ENCODE assay signal across 8 cellular contexts in genomic region chr2:226800941-226801784, GRCh38. TPM values are rescaled to one million over a fixed set of nuclear protein-coding genes. Genes with fewer than 3 reads are reported as not detected.
DNase-seq lines count a peak whose midpoint lies in the region; ATAC-seq and TF ChIP-seq lines count a peak whose summit lies in the region.

No MANE protein-coding gene starts in this region.

- no peaks in the 10 kb centered on the region for H3K27me3 ChIP-seq in ACC112 (ENCODE audit: insufficient read depth, low read length)

- no peaks in the 10 kb centered on the region for H3K9me3 ChIP-seq in mucosa of descending colon

- peaks cover 33% of the 10 kb centered on the region for H3K79me2 ChIP-seq in ACC112 (ENCODE audit: control insufficient read depth, insufficient read depth, low read length, unreplicated experiment)

- H3K27ac ChIP-seq in ACC112 (ENCODE audit: low read depth, low read length) = peak overlapping the region; percentile 55; the same call in 1 of the 2 replicates

- peak; percentile 65 to 91 for DNase-seq in NCI-H526 (lab: John Stamatoyannopoulos, UW)
- DNase-seq in activated T-cell treated with anti-CD3 and anti-CD28 coated beads for 1 hour (ENCODE audit: low read depth) = peak; percentile 65
- DNase-seq in epithelial cell of esophagus (ENCODE audit: low read depth) = peak; percentile 80
- peak; percentile 89 to 92 (median 89) for DNase-seq in mucosa of descending colon
- peak; percentile 68 to 90 for DNase-seq in stimulated activated effector memory CD8-positive, alpha-beta T cell treated with anti-CD3 and anti-CD28 coated beads, Interleukin-12 subunit alpha, Interleukin-12 subunit beta, amount 100 ng/mL, for 72 hours (ENCODE audit: low spot score in 2 of 2)

- H3K27ac Mint-ChIP-seq in stimulated activated effector memory CD8-positive, alpha-beta T cell treated with anti-CD3 and anti-CD28 coated beads, Interleukin-12 subunit alpha, Interleukin-12 subunit beta, amount 100 ng/mL, for 72 hours = no peak overlapping the region

- H3K4me1 ChIP-seq in ACC112 (ENCODE audit: control insufficient read depth, insufficient read depth, low read length, unreplicated experiment) (peaks cover 33% of the 10 kb centered on the region), mucosa of descending colon (ENCODE audit: low read depth) (peaks cover 15% of the 10 kb centered on the region)

- ATAC-seq in GM18870 (IDR thresholded peaks at IDR 0.05; ENCODE audit: unreplicated experiment) (peak; percentile 88), HG03103 (IDR thresholded peaks at IDR 0.05; ENCODE audit: low read depth, unreplicated experiment) (peak; percentile 73), mucosa of descending colon (peak; percentile 77)
- peak; percentile 79 for ATAC-seq in stimulated activated effector memory CD8-positive, alpha-beta T cell treated with anti-CD3 and anti-CD28 coated beads, Interleukin-12 subunit alpha, Interleukin-12 subunit beta, amount 100 ng/mL, for 72 hours

- H3K4me1 Mint-ChIP-seq in stimulated activated effector memory CD8-positive, alpha-beta T cell treated with anti-CD3 and anti-CD28 coated beads, Interleukin-12 subunit alpha, Interleukin-12 subunit beta, amount 100 ng/mL, for 72 hours = peaks cover 33% of the 10 kb centered on the region

- H3K4me3 Mint-ChIP-seq in stimulated activated effector memory CD8-positive, alpha-beta T cell treated with anti-CD3 and anti-CD28 coated beads, Interleukin-12 subunit alpha, Interleukin-12 subunit beta, amount 100 ng/mL, for 72 hours = peak overlapping the region; percentile 75

- H2AFZ ChIP-seq in ACC112 (ENCODE audit: low read length, unreplicated experiment) = no peak overlapping the region

- peaks cover 18% of the 10 kb centered on the region; the same call in 1 of the 2 replicates for H3K36me3 ChIP-seq in ACC112 (ENCODE audit: insufficient read depth, low read length)
- H3K36me3 ChIP-seq in mucosa of descending colon (ENCODE audit: low read depth) = no peaks in the 10 kb centered on the region

- no peak for TF ChIP-seq CTCF in epithelial cell of esophagus (IDR thresholded peaks at IDR 0.05; ENCODE audit: insufficient read depth, low read depth, low read length, missing control alignments)
- no peak for TF ChIP-seq CTCF in mucosa of descending colon (IDR thresholded peaks at IDR 0.05)

- no peaks in the 10 kb centered on the region for H3K9me3 Mint-ChIP-seq in stimulated activated effector memory CD8-positive, alpha-beta T cell treated with anti-CD3 and anti-CD28 coated beads, Interleukin-12 subunit alpha, Interleukin-12 subunit beta, amount 100 ng/mL, for 72 hours

- H3K36me3 Mint-ChIP-seq in stimulated activated effector memory CD8-positive, alpha-beta T cell treated with anti-CD3 and anti-CD28 coated beads, Interleukin-12 subunit alpha, Interleukin-12 subunit beta, amount 100 ng/mL, for 72 hours = no peaks in the 10 kb centered on the region

- H3K4me3 ChIP-seq in ACC112 (ENCODE audit: low read depth, low read length) = no peak overlapping the region
- peak overlapping the region; percentile 50 for H3K4me3 ChIP-seq in epithelial cell of esophagus (ENCODE audit: low read length)
- no peak overlapping the region for H3K4me3 ChIP-seq in mucosa of descending colon

- intact Hi-C loops in mucosa of descending colon (cut with DNase I, micrococcal nuclease) = loop anchor here (5.0 kb wide), 3 partner anchors 814 to 1129 kb away; no protein-coding TSS in a partner anchor

RNA-seq across cellular contexts. Expression of gene IRS1, which starts 1.5 kb away (rescaled TPM):
- 10 to 100 TPM in 2 of 3 donors, 1 to 10 TPM in 1; 8.1 to 29.0 (median 13.5) TPM for total RNA-seq in mucosa of descending colon

RNA-seq across cellular contexts. Expression of gene RHBDD1, which starts 34.7 kb away (rescaled TPM):
- 10 to 100 TPM; 28.7 to 41.6 (median 30.5) TPM for total RNA-seq in mucosa of descending colon
